ENCODE assay signal across 28 cellular contexts in genomic region chr6:63814459-63814858, GRCh38.
A peak's percentile ranks its signal among the peaks of the same experiment; 100 is the strongest.
DNase-seq lines count a peak whose midpoint lies in the region; ATAC-seq and TF ChIP-seq lines count a peak whose summit lies in the region.
"Had no signal": no experiment of that assay in that cellular context is flagged by ENCODE, and none has a peak within 500 bp of the region (broad histone marks: within the 10 kb centered on the region; RNA-seq: fewer than 3 reads in every experiment).

No MANE protein-coding gene starts in this region.

- no peak overlapping the region for H3K4me3 Mint-ChIP-seq in HFFc6
- H3K4me3 Mint-ChIP-seq: activated CD8-positive, alpha-beta T cell treated with anti-CD3 and anti-CD28 coated beads, Interleukin-2, amount 10 ng/mL, durations not matched to agents 7 days and 5 days; activated naive CD4-positive, alpha-beta T cell treated with anti-CD3 and anti-CD28 coated beads, Interleukin-2, amount 10 ng/mL, durations not matched to agents 7 days and 5 days; CD14-positive monocyte; central memory CD8-positive, alpha-beta T cell; memory B cell; nephron; stimulated activated effector memory CD8-positive, alpha-beta T cell treated with anti-CD3 and anti-CD28 coated beads, Interleukin-12 subunit alpha, Interleukin-12 subunit beta, amount 100 ng/mL, for 72 hours had no signal

- TF ChIP-seq POLR2A in lower leg skin (IDR thresholded peaks at IDR 0.05), result no peak

- H3K4me1 Mint-ChIP-seq in HFFc6 (ENCODE audit: low read depth), result peaks cover 11% of the 10 kb centered on the region; the same call in 1 of the 2 replicates
- H3K4me1 Mint-ChIP-seq: activated naive CD4-positive, alpha-beta T cell treated with anti-CD3 and anti-CD28 coated beads, Interleukin-2, amount 10 ng/mL, durations not matched to agents 7 days and 5 days; central memory CD8-positive, alpha-beta T cell; stimulated activated effector memory CD8-positive, alpha-beta T cell treated with anti-CD3 and anti-CD28 coated beads, Interleukin-12 subunit alpha, Interleukin-12 subunit beta, amount 100 ng/mL, for 72 hours had no signal

- no peaks in the 10 kb centered on the region for H3K27me3 ChIP-seq in BJ (ENCODE audit: control insufficient read depth, insufficient read depth, low read length)
- no peaks in the 10 kb centered on the region for H3K27me3 ChIP-seq in SK-N-SH (ENCODE audit: insufficient read depth)
- H3K27me3 ChIP-seq in foreskin keratinocyte, result no peaks in the 10 kb centered on the region
- H3K27me3 ChIP-seq: adrenal gland, body of pancreas, transverse colon had no signal

- CTCF ChIA-PET in BJ (lab: Yijun Ruan, JAX), result interaction anchor here (1.4 to 3.2 kb wide), 2 partner anchors 12 to 507 kb away, joined by 3 to 14 read pairs; no protein-coding TSS in a partner anchor
- CTCF ChIA-PET in SK-N-SH (lab: Yijun Ruan, JAX), result interaction anchor here (0.7 to 7.0 kb wide), 10 partner anchors 9 to 462 kb away, joined by 3 to 120 read pairs (median 4); partner anchors contain the start of gene PHF3

- no peak overlapping the region for H2AFZ ChIP-seq in SK-N-SH (ENCODE audit: low read depth)

- H3K27ac ChIP-seq in SK-N-SH (ENCODE audit: low read depth in 2 of 2, low read length in 1 of 2) (peak overlapping the region in 1 of 2 experiments; percentile 81; a peak in 2 of 4 replicates), foreskin keratinocyte (no peak overlapping the region)
- H3K27ac ChIP-seq: adrenal gland, body of pancreas, transverse colon had no signal

- POLR2A ChIA-PET in BJ (lab: Charles Lee), result no interaction called here
- POLR2A ChIA-PET in SK-N-SH (lab: Yijun Ruan, JAX), result no interaction called here

- no peaks in the 10 kb centered on the region for H3K9me2 ChIP-seq in SK-N-SH

- no peak overlapping the region for H3K9ac ChIP-seq in SK-N-SH

- ATAC-seq in foreskin keratinocyte, result peak; percentile 23
- ATAC-seq: activated CD8-positive, alpha-beta T cell treated with anti-CD3 and anti-CD28 coated beads, Interleukin-2, amount 10 ng/mL, durations not matched to agents 7 days and 5 days; body of pancreas; left colon; Right ventricle myocardium inferior; stimulated activated effector memory CD8-positive, alpha-beta T cell treated with anti-CD3 and anti-CD28 coated beads, Interleukin-12 subunit alpha, Interleukin-12 subunit beta, amount 100 ng/mL, for 72 hours had no signal

- H3K9me3 ChIP-seq in SK-N-SH, result no peaks in the 10 kb centered on the region
- H3K9me3 ChIP-seq: adrenal gland, body of pancreas, transverse colon had no signal

- H3F3A ChIP-seq in SK-N-SH (replicated peaks; ENCODE audit: insufficient read depth), result no peaks in the 10 kb centered on the region

- intact Hi-C loops in lower leg skin (cut with DNase I; ENCODE audit: low total_unique reads), result no loop called here

- no peak overlapping the region for H3K27ac Mint-ChIP-seq in HFFc6
- H3K27ac Mint-ChIP-seq: activated CD8-positive, alpha-beta T cell treated with anti-CD3 and anti-CD28 coated beads, Interleukin-2, amount 10 ng/mL, durations not matched to agents 7 days and 5 days; activated naive CD4-positive, alpha-beta T cell treated with anti-CD3 and anti-CD28 coated beads, Interleukin-2, amount 10 ng/mL, durations not matched to agents 7 days and 5 days; memory B cell; nephron; stimulated activated effector memory CD8-positive, alpha-beta T cell treated with anti-CD3 and anti-CD28 coated beads, Interleukin-12 subunit alpha, Interleukin-12 subunit beta, amount 100 ng/mL, for 72 hours had no signal

- 82% methylated on average over 1 of the region's 1 CpG for WGBS in SK-N-SH (ENCODE audit: low lambda C conversion rate)
- WGBS in lower leg skin, 2 donors, result 45 to 61% methylated on average over 1 of the region's 1 CpG

- TF ChIP-seq CTCF in BJ (IDR thresholded peaks at IDR 0.05; ENCODE audit: insufficient read depth, low read depth, low read length) (0 out of 2 replicates have a peak, but pooled peaks have one; percentile 13), HFFc6 (IDR thresholded peaks at IDR 0.05) (peak; percentile 30; the same call in 1 of the 2 replicates), SK-N-SH (IDR thresholded peaks at IDR 0.05) (peak; percentile 41), foreskin keratinocyte (conservative IDR thresholded peaks at IDR 0.05) (peak; percentile 53), lower leg skin (IDR thresholded peaks at IDR 0.05) (no peak)

- TF ChIP-seq RAD21 in SK-N-SH (IDR thresholded peaks at IDR 0.05; ENCODE audit: low read length), result peak; percentile 49

- no peaks in the 10 kb centered on the region for H3K79me2 ChIP-seq in SK-N-SH (ENCODE audit: insufficient read depth)

- no peak for DNase-seq in BJ (ENCODE audit: low read depth)
- DNase-seq in HFFc6, result no peak
- DNase-seq in SK-N-SH, result no peak
- no peak for DNase-seq in foreskin keratinocyte
- no peak for DNase-seq in effector CD4-positive, alpha-beta T cell
- no peak for DNase-seq in lower leg skin (ENCODE audit: low spot score in 2 of 2)
- DNase-seq in NAMALWA (ENCODE audit: low spot score), result no peak
- DNase-seq: activated CD8-positive, alpha-beta T cell treated with anti-CD3 and anti-CD28 coated beads, Interleukin-2, amount 10 ng/mL, durations not matched to agents 7 days and 5 days; activated naive CD4-positive, alpha-beta T cell treated with anti-CD3 and anti-CD28 coated beads, Interleukin-2, amount 10 ng/mL, durations not matched to agents 7 days and 5 days; adrenal gland; body of pancreas; Calu3; dermis blood vessel endothelial cell; DND-41; hypothalamus; KG1; left colon; NCI-H2029; NCI-H2227 treated with DMSO at 0.1 percent for 48 hours; stimulated activated CD4-positive, alpha-beta T cell treated with anti-CD3 and anti-CD28 coated beads, Interleukin-15, amount 100 ng/mL, for 24 hours; stimulated activated CD4-positive, alpha-beta T cell treated with anti-CD3 and anti-CD28 coated beads, Interleukin-4, amount 100 ng/mL, for 4 hours; transverse colon had no signal

- no peak overlapping the region for H3K4me2 ChIP-seq in SK-N-SH

- H3K4me1 ChIP-seq in SK-N-SH (ENCODE audit: control insufficient read depth in 1 of 2, insufficient read depth in 2 of 2, low read depth in 1 of 2, low read length in 1 of 2) (peaks cover 0 to 19% of the 10 kb centered on the region in 2 experiments; a peak in 2 of 4 replicates), foreskin keratinocyte (no peaks in the 10 kb centered on the region)
- H3K4me1 ChIP-seq: adrenal gland, body of pancreas, transverse colon had no signal

- H3K27me3 Mint-ChIP-seq in HFFc6 (ENCODE audit: insufficient read depth), result peaks cover 1% of the 10 kb centered on the region; the same call in 1 of the 2 replicates
- H3K27me3 Mint-ChIP-seq: activated naive CD4-positive, alpha-beta T cell treated with anti-CD3 and anti-CD28 coated beads, Interleukin-2, amount 10 ng/mL, durations not matched to agents 7 days and 5 days had no signal

- no peaks in the 10 kb centered on the region for H3K36me3 Mint-ChIP-seq in HFFc6 (ENCODE audit: low read depth)
- H3K36me3 Mint-ChIP-seq: activated naive CD4-positive, alpha-beta T cell treated with anti-CD3 and anti-CD28 coated beads, Interleukin-2, amount 10 ng/mL, durations not matched to agents 7 days and 5 days; memory B cell; stimulated activated effector memory CD8-positive, alpha-beta T cell treated with anti-CD3 and anti-CD28 coated beads, Interleukin-12 subunit alpha, Interleukin-12 subunit beta, amount 100 ng/mL, for 72 hours had no signal

- no peaks in the 10 kb centered on the region for H3K36me3 ChIP-seq in BJ (ENCODE audit: control insufficient read depth, insufficient read depth, low read length)
- H3K36me3 ChIP-seq in SK-N-SH (replicated peaks in 1 of 2; ENCODE audit: control insufficient read depth in 1 of 2, insufficient read depth in 2 of 2, low read length in 1 of 2), result no peaks in the 10 kb centered on the region
- H3K36me3 ChIP-seq: adrenal gland, transverse colon had no signal

- TF ChIP-seq EP300 in SK-N-SH (IDR thresholded peaks at IDR 0.05; ENCODE audit: borderline replicate concordance in 1 of 2, low read depth in 1 of 2, low read length in 1 of 2), result no peak

- H3K4me3 ChIP-seq in BJ (ENCODE audit: low read depth, low read length) (no peak overlapping the region), SK-N-SH (ENCODE audit: low read depth in 2 of 2, low read length in 1 of 2) (no peak overlapping the region), lower leg skin (ENCODE audit: low read depth, poor library complexity, severe bottlenecking) (no peak overlapping the region)
- H3K4me3 ChIP-seq: adrenal gland, body of pancreas, transverse colon had no signal

- H4K20me1 ChIP-seq in SK-N-SH (ENCODE audit: insufficient read depth), result no peaks in the 10 kb centered on the region

- H3K9me3 Mint-ChIP-seq in HFFc6, result no peaks in the 10 kb centered on the region
- H3K9me3 Mint-ChIP-seq: activated naive CD4-positive, alpha-beta T cell treated with anti-CD3 and anti-CD28 coated beads, Interleukin-2, amount 10 ng/mL, durations not matched to agents 7 days and 5 days; CD14-positive monocyte; central memory CD8-positive, alpha-beta T cell; memory B cell; nephron; stimulated activated effector memory CD8-positive, alpha-beta T cell treated with anti-CD3 and anti-CD28 coated beads, Interleukin-12 subunit alpha, Interleukin-12 subunit beta, amount 100 ng/mL, for 72 hours had no signal

TF ChIP-seq in SK-N-SH, 30 proteins besides CTCF, POLR2A, EP300 and RAD21:
- no peak for TF ChIP-seq EZH2phosphoT487 (IDR thresholded peaks at IDR 0.05; ENCODE audit: borderline replicate concordance, low read depth)
- no peak for TF ChIP-seq SIN3A (IDR thresholded peaks at IDR 0.05; ENCODE audit: borderline replicate concordance, low read depth, low read length)
- TF ChIP-seq TAF1 (IDR thresholded peaks at IDR 0.05; ENCODE audit: borderline replicate concordance, low read depth, low read length), result no peak
- no peak for TF ChIP-seq IRF3 (IDR thresholded peaks at IDR 0.05; ENCODE audit: low read depth, low read length)
- TF ChIP-seq RXRA (IDR thresholded peaks at IDR 0.05; ENCODE audit: borderline replicate concordance, low read depth), result no peak
- no peak for TF ChIP-seq GABPA (IDR thresholded peaks at IDR 0.05; ENCODE audit: low read depth)
- no peak for TF ChIP-seq FOSL2 (IDR thresholded peaks at IDR 0.05; ENCODE audit: borderline replicate concordance, low read depth)
- TF ChIP-seq GATA2 (CRISPR knock-in tag; IDR thresholded peaks at IDR 0.05), result no peak

Comparison
In these comparisons a context has a peak if more than half of its experiments do, and no peak if none do; other contexts are left out.
1. CTCF ChIP-seq: peak in BJ (single experiment), HFFc6 (single experiment), SK-N-SH (single experiment) and foreskin keratinocyte (single experiment); none in lower leg skin (0 of 3).